19 cellular contexts compared by ENCODE assay signal in genomic region chr7:91685544-91685943, GRCh38.
DNase-seq lines count a peak whose midpoint lies in the region; ATAC-seq and TF ChIP-seq lines count a peak whose summit lies in the region.
"Had no signal": no experiment of that assay in that cellular context is flagged by ENCODE, and none has a peak within 500 bp of the region (broad histone marks: within the 10 kb centered on the region; RNA-seq: fewer than 3 reads in every experiment).

No MANE protein-coding gene starts in this region.

- peaks cover 16% of the 10 kb centered on the region for H3K4me1 Mint-ChIP-seq in MCF 10A (ENCODE audit: insufficient read depth, unreplicated experiment)
- H3K4me1 Mint-ChIP-seq in H9 = no peaks in the 10 kb centered on the region

- no peak overlapping the region for H4K8ac ChIP-seq in H9 (replicated peaks; ENCODE audit: insufficient read length, low read depth, low read length)

- ATAC-seq in gastroesophageal sphincter = no peak
- ATAC-seq: right cardiac atrium had no signal

- intact Hi-C loops in MCF 10A (cut with micrococcal nuclease) = no loop called here
- intact Hi-C loops in mammary epithelial cell (cut with micrococcal nuclease) = no loop called here

- no peak overlapping the region for H3K4me3 ChIP-seq in mammary epithelial cell (replicated peaks in 1 of 3; ENCODE audit: insufficient read depth in 1 of 3, low read depth in 2 of 3, low read length in 3 of 3)
- H3K4me3 ChIP-seq in fibroblast of pulmonary artery (replicated peaks; ENCODE audit: low read depth, low read length) = no peak overlapping the region
- H3K4me3 ChIP-seq in gastroesophageal sphincter = no peak overlapping the region

- CTCF ChIA-PET in MCF 10A (lab: Yijun Ruan, JAX) (interaction anchor here (0.6 kb wide), 1 partner anchor 189 kb away, joined by 3 read pairs; no protein-coding TSS in a partner anchor), mammary epithelial cell (lab: Charles Lee; ENCODE audit: low non-redundant PET) (interaction anchor here (0.6 kb wide), 1 partner anchor 663 kb away, joined by 5 read pairs; no protein-coding TSS in a partner anchor)

- whole genome bisulfite sequencing in mammary epithelial cell (ENCODE audit: low coverage, missing lambda C conversion rate) = 78% methylated on average over 1 of the region's 1 CpG
- WGBS in gastroesophageal sphincter (ENCODE audit: low coverage in 1 of 2), 2 donors = 45 to 80% methylated on average over 1 of the region's 1 CpG
- no CpG with 5 or more reads among the region's 1 CpG for WGBS in H9 (ENCODE audit: extremely low coverage, insufficient read length, low lambda C conversion rate)

- in situ Hi-C loops in mammary epithelial cell (cut with MboI; ENCODE audit: low sequenced_read_pairs in 2 of 2) = no loop called here

- no peak overlapping the region for H2BK12ac ChIP-seq in H9 (ENCODE audit: insufficient read length, low read depth, low read length)

- H3K9me3 Mint-ChIP-seq in MCF 10A (ENCODE audit: unreplicated experiment) (peaks cover 12% of the 10 kb centered on the region), H9 (peaks cover 15 to 19% of the 10 kb centered on the region in 2 experiments)

- dilution Hi-C loops in mammary epithelial cell (cut with HindIII; ENCODE audit: low sequenced_read_pairs) = no loop called here

- peaks cover 13% of the 10 kb centered on the region for H3K9me3 ChIP-seq in mammary epithelial cell (replicated peaks; ENCODE audit: insufficient read depth, low read length)
- peaks cover 0 to 22% (median 0%) of the 10 kb centered on the region in 3 donors for H3K9me3 ChIP-seq in gastroesophageal sphincter
- H3K9me3 ChIP-seq in H9 (ENCODE audit: control insufficient read depth, low read depth, low read length) = peaks cover 10% of the 10 kb centered on the region
- H3K9me3 ChIP-seq: neutrophil had no signal

- peaks cover 6% of the 10 kb centered on the region for H3K4me1 ChIP-seq in mammary epithelial cell (ENCODE audit: insufficient read depth, low read length)
- H3K4me1 ChIP-seq in gastroesophageal sphincter = no peaks in the 10 kb centered on the region
- H3K4me1 ChIP-seq in H9 (ENCODE audit: insufficient read depth, low read length) = no peaks in the 10 kb centered on the region

- H3K18ac ChIP-seq in H9 (ENCODE audit: insufficient read length, low read depth, low read length) = no peak overlapping the region

- no peak for TF ChIP-seq CTCF in MCF 10A (IDR thresholded peaks at IDR 0.05; ENCODE audit: unreplicated experiment)
- no peak for TF ChIP-seq CTCF in mammary epithelial cell (conservative IDR thresholded peaks at IDR 0.05 in 1 of 2, IDR thresholded peaks at IDR 0.05 in 1 of 2; ENCODE audit: extremely low read depth in 1 of 2, insufficient read depth in 1 of 2, low read depth in 1 of 2, low read length in 2 of 2)
- no peak for TF ChIP-seq CTCF in fibroblast of pulmonary artery (IDR thresholded peaks at IDR 0.05; ENCODE audit: low read length, missing control alignments)
- TF ChIP-seq CTCF in gastroesophageal sphincter (IDR thresholded peaks at IDR 0.05) = no peak
- TF ChIP-seq CTCF in H9 (conservative IDR thresholded peaks at IDR 0.05) = no peak

- H2BK5ac ChIP-seq in H9 (ENCODE audit: insufficient read length, low read length) = no peak overlapping the region

- peaks cover 1% of the 10 kb centered on the region for H3K27me3 ChIP-seq in mammary epithelial cell (ENCODE audit: insufficient read depth, low read length)
- H3K27me3 ChIP-seq in gastroesophageal sphincter = no peaks in the 10 kb centered on the region
- H3K27me3 ChIP-seq in H9 (ENCODE audit: insufficient read depth, low read length) = no peaks in the 10 kb centered on the region
- H3K27me3 ChIP-seq: neutrophil had no signal

- H3K27ac ChIP-seq in mammary epithelial cell (ENCODE audit: insufficient read depth, low read depth, low read length) (no peak overlapping the region), gastroesophageal sphincter (no peak overlapping the region), H9 (ENCODE audit: insufficient read length, low read depth, low read length) (no peak overlapping the region)
- H3K27ac ChIP-seq: neutrophil had no signal

- BruUV-seq in MCF 10A (replicated peaks; lab: Mats Ljungman, UMichigan) (no TSS peak), mammary epithelial cell (replicated peaks; lab: Mats Ljungman, UMichigan) (no TSS peak)

- H2BK120ac ChIP-seq in H9 (ENCODE audit: low read depth, low read length, poor library complexity, severe bottlenecking) = no peak overlapping the region

- peak; percentile 8 for DNase-seq in MCF 10A (ENCODE audit: unreplicated experiment)
- no peak for DNase-seq in mammary epithelial cell
- peak; percentile 90 for DNase-seq in amniotic epithelial cell (ENCODE audit: low read depth)
- peak; percentile 74 for DNase-seq in fibroblast of pulmonary artery (ENCODE audit: low read depth)
- no peak for DNase-seq in NCI-H1694 (lab: John Stamatoyannopoulos, UW)
- DNase-seq in H9 = no peak
- no peak for DNase-seq in NCI-H345 (lab: John Stamatoyannopoulos, UW)
- DNase-seq: 8988T; activated CD4-positive, alpha-beta memory T cell treated with anti-CD3 and anti-CD28 coated beads for 36 hours; amygdala; C1 segment of cervical spinal cord; central memory CD4-positive, alpha-beta T cell; EL; kidney glomerular epithelial cell; right cardiac atrium; T-helper 9 cell had no signal

- no peaks in the 10 kb centered on the region for H3K27me3 Mint-ChIP-seq in MCF 10A (ENCODE audit: insufficient read depth, unreplicated experiment)
- no peaks in the 10 kb centered on the region; the same call in 1 of the 2 replicates for H3K27me3 Mint-ChIP-seq in H9 (ENCODE audit: low read depth)
- H3K27me3 Mint-ChIP-seq: activated CD4-positive, alpha-beta memory T cell treated with anti-CD3 and anti-CD28 coated beads for 36 hours; type B pancreatic cell had no signal

- H2AFZ ChIP-seq in mammary epithelial cell (ENCODE audit: low read depth, low read length) = no peak overlapping the region
- no peak overlapping the region for H2AFZ ChIP-seq in H9 (ENCODE audit: low read length)

- TF ChIP-seq POLR2A in gastroesophageal sphincter (IDR thresholded peaks at IDR 0.05) = no peak

- no peak overlapping the region for H2BK15ac ChIP-seq in H9 (ENCODE audit: low read depth, low read length)

- no peak overlapping the region for H2BK20ac ChIP-seq in H9 (ENCODE audit: low read depth, low read length, poor library complexity, severe bottlenecking)

- no peaks in the 10 kb centered on the region for H3K79me1 ChIP-seq in H9 (ENCODE audit: insufficient read depth, low read depth, low read length, poor library complexity, severe bottlenecking)

- H3T11ph ChIP-seq in H9 (ENCODE audit: low read length) = no peak overlapping the region

- no peaks in the 10 kb centered on the region for H3K36me3 ChIP-seq in mammary epithelial cell (ENCODE audit: insufficient read depth, low read length)
- no peaks in the 10 kb centered on the region for H3K36me3 ChIP-seq in gastroesophageal sphincter
- H3K36me3 ChIP-seq: neutrophil had no signal

- no peak overlapping the region for H3K4me3 Mint-ChIP-seq in MCF 10A (ENCODE audit: unreplicated experiment)
- H3K4me3 Mint-ChIP-seq in H9 = no peak overlapping the region
- H3K4me3 Mint-ChIP-seq: activated CD4-positive, alpha-beta memory T cell treated with anti-CD3 and anti-CD28 coated beads for 36 hours; type B pancreatic cell had no signal

- H3K79me2 ChIP-seq in mammary epithelial cell (ENCODE audit: insufficient read depth, low read length) = no peaks in the 10 kb centered on the region
- no peaks in the 10 kb centered on the region for H3K79me2 ChIP-seq in H9 (ENCODE audit: insufficient read depth, low read length)

- POLR2A ChIA-PET in MCF 10A (lab: Yijun Ruan, JAX) = interaction anchor here (0.9 kb wide), 1 partner anchor 28 kb away, joined by 3 read pairs; no protein-coding TSS in a partner anchor

- H4K20me1 ChIP-seq in mammary epithelial cell (ENCODE audit: insufficient read depth, low read length) = no peaks in the 10 kb centered on the region
- peaks cover 2% of the 10 kb centered on the region for H4K20me1 ChIP-seq in H9 (ENCODE audit: control insufficient read depth, insufficient read depth, insufficient read length)

- H3K4ac ChIP-seq in H9 (ENCODE audit: low read depth, low read length) = no peak overlapping the region

- no peak overlapping the region for H3K23ac ChIP-seq in H9 (ENCODE audit: insufficient read length, low read depth, low read length)

- no peaks in the 10 kb centered on the region for H3K23me2 ChIP-seq in H9 (ENCODE audit: insufficient read length, low read depth, low read length, poor library complexity, severe bottlenecking)

- H3K56ac ChIP-seq in H9 (ENCODE audit: insufficient read length, low read depth, low read length) = no peak overlapping the region

- H3K4me2 ChIP-seq in mammary epithelial cell (ENCODE audit: insufficient read depth, low read depth, low read length) (no peak overlapping the region), H9 (ENCODE audit: insufficient read depth, insufficient read length, low read length) (no peak overlapping the region)

- no peaks in the 10 kb centered on the region for H3K36me3 Mint-ChIP-seq in MCF 10A (ENCODE audit: insufficient read depth, unreplicated experiment)
- H3K36me3 Mint-ChIP-seq in H9 (ENCODE audit: insufficient read depth in 1 of 3, low read depth in 3 of 3) = peaks cover 6 to 9% (median 6%) of the 10 kb centered on the region in 3 experiments; a peak in 6 of 7 replicates

- no peak overlapping the region for H3K14ac ChIP-seq in H9 (ENCODE audit: insufficient read depth, low read length)

- H3K27ac Mint-ChIP-seq in MCF 10A (ENCODE audit: low read depth, unreplicated experiment) (peak overlapping the region; percentile 75), H9 (no peak overlapping the region)
- H3K27ac Mint-ChIP-seq: activated CD4-positive, alpha-beta memory T cell treated with anti-CD3 and anti-CD28 coated beads for 36 hours; type B pancreatic cell had no signal

- no peak overlapping the region for H4K91ac ChIP-seq in H9 (ENCODE audit: insufficient read length, low read depth, low read length)

- H2AK5ac ChIP-seq in H9 (ENCODE audit: insufficient read length, low read length) = no peak overlapping the region

- H3K9ac ChIP-seq in mammary epithelial cell (ENCODE audit: insufficient read depth, low read length) (no peak overlapping the region), H9 (ENCODE audit: extremely low read depth, insufficient read length, low read length) (no peak overlapping the region)

- TF ChIP-seq EP300 in gastroesophageal sphincter (IDR thresholded peaks at IDR 0.05) = no peak

- H4K5ac ChIP-seq in H9 (ENCODE audit: insufficient read length, low read depth, low read length) = no peak overlapping the region

Comparison
In these comparisons a context has a peak if more than half of its experiments do, and no peak if none do; other contexts are left out.
1. DNase-seq: peak in MCF 10A (single experiment), amniotic epithelial cell (single experiment) and fibroblast of pulmonary artery (single experiment); none in mammary epithelial cell (single experiment), NCI-H1694 (single experiment), H9 (single experiment) and NCI-H345 (single experiment).